Comparison of ENCODE assay signal across 6 cellular contexts in genomic region chr6:70627500-70628254, GRCh38.
"Had no signal": no experiment of that assay in that cellular context is flagged by ENCODE, and none has a peak within 500 bp of the region (broad histone marks: within the 10 kb centered on the region; RNA-seq: fewer than 3 reads in every experiment).

No MANE protein-coding gene starts in this region.

- H3K4me3 ChIP-seq: GM23338 had no signal

- ATAC-seq: GM23338, HepG2 had no signal

- H3K27ac Mint-ChIP-seq: GM23338, H9, IgD-negative memory B cell had no signal

- DNase-seq: H9, HCEC 1CT had no signal

- H3K4me1 Mint-ChIP-seq: GM23338, IgD-negative memory B cell had no signal

- H3K4me3 Mint-ChIP-seq: GM23338, H9, IgD-negative memory B cell had no signal

- H3K27ac ChIP-seq: HL-60 had no signal
